1 cellular context compared by ENCODE assay signal in genomic region chr14:103310576-103311095, GRCh38.
TF ChIP-seq lines count a peak whose summit lies in the region.

No MANE protein-coding gene starts in this region.

TF ChIP-seq in IMR-90, 13 proteins besides CTCF, POLR2A, EP300 and RAD21 (continued from another document):
- TF ChIP-seq ELK1 (IDR thresholded peaks at IDR 0.05; ENCODE audit: borderline replicate concordance, low read depth, low read length) (no peak), CHD1 (IDR thresholded peaks at IDR 0.05; ENCODE audit: low read depth, low read length) (no peak), MXI1 (IDR thresholded peaks at IDR 0.05; ENCODE audit: borderline replicate concordance, low read depth, low read length) (no peak), FOS (IDR thresholded peaks at IDR 0.05; ENCODE audit: low read depth, low read length) (no peak)
